In genomic region chr7:12212051-12212485, GRCh38 we compare ENCODE assay signal across 8 cellular contexts. TPM values are rescaled to one million over a fixed set of nuclear protein-coding genes. Genes with fewer than 3 reads are reported as not detected.
DNase-seq lines count a peak whose midpoint lies in the region; FAIRE-seq lines count a peak whose summit lies in the region.

No MANE protein-coding gene starts in this region.

- peak overlapping the region; percentile 13 for H3K27ac ChIP-seq in caudate nucleus (ENCODE audit: low read depth, low read length)

- DNase-seq in NCI-H510A treated with DMSO at 0.1 percent for 48 hours (lab: John Stamatoyannopoulos, UW) = peak; percentile 37
- DNase-seq in NCI-H510A (lab: John Stamatoyannopoulos, UW) = no peak
- DNase-seq in NCI-H82 (lab: John Stamatoyannopoulos, UW) = peak; percentile 70
- DNase-seq in caudate nucleus (lab: John Stamatoyannopoulos, UW) = peak in 4 of 61 donors; percentile 2 to 32 (median 20)
- DNase-seq in mucosa of gallbladder (ENCODE audit: low spot score) = peak; percentile 11
- DNase-seq in NCI-H1436 treated with DMSO at 0.1 percent for 48 hours (lab: John Stamatoyannopoulos, UW) = no peak
- no peak for DNase-seq in RCC 7860 (ENCODE audit: low spot score)
- DNase-seq in mesenteric fat pad (ENCODE audit: low spot score) = no peak

- FAIRE-seq in RCC 7860 (lab: Jason Lieb, UNC) = no peak

RNA-seq across cellular contexts. Expression of gene TMEM106B, which starts 1.0 kb away (rescaled TPM):
- total RNA-seq in mucosa of gallbladder = 57.6 TPM
- 35.4 TPM for total RNA-seq in mesenteric fat pad

Comparison
In these comparisons a context has a peak if more than half of its experiments do, and no peak if none do; other contexts are left out.
1. DNase-seq: peak in NCI-H510A treated with DMSO at 0.1 percent for 48 hours (single experiment), NCI-H82 (single experiment) and mucosa of gallbladder (single experiment); none in NCI-H510A (single experiment), NCI-H1436 treated with DMSO at 0.1 percent for 48 hours (single experiment), RCC 7860 (single experiment) and mesenteric fat pad (single experiment).